10 cellular contexts compared by ENCODE assay signal in genomic region chr12:100826323-100826722, GRCh38. TPM values are rescaled to one million over a fixed set of nuclear protein-coding genes. Genes with fewer than 3 reads are reported as not detected.
DNase-seq lines count a peak whose midpoint lies in the region; ATAC-seq and TF ChIP-seq lines count a peak whose summit lies in the region.
"Had no signal": no experiment of that assay in that cellular context is flagged by ENCODE, and none has a peak within 500 bp of the region (broad histone marks: within the 10 kb centered on the region; RNA-seq: fewer than 3 reads in every experiment).

No MANE protein-coding gene starts in this region.

- H3K4me1 ChIP-seq in heart right ventricle (no peaks in the 10 kb centered on the region), transverse colon (no peaks in the 10 kb centered on the region)

- TF ChIP-seq EP300 in transverse colon (IDR thresholded peaks at IDR 0.05; ENCODE audit: low read depth), result no peak

- TF ChIP-seq CTCF in heart right ventricle (IDR thresholded peaks at IDR 0.05) (no peak), transverse colon (IDR thresholded peaks at IDR 0.05) (no peak)

- 10 to 12% methylated on average over 4 of the region's 4 CpGs for WGBS in heart right ventricle, 2 donors
- WGBS in transverse colon (ENCODE audit: low coverage in 1 of 2), 2 donors, result 3 to 9% methylated on average over 4 of the region's 4 CpGs

- H3K9me3 ChIP-seq in heart right ventricle, result no peaks in the 10 kb centered on the region
- H3K9me3 ChIP-seq in transverse colon, result no peaks in the 10 kb centered on the region
- H3K9me3 ChIP-seq: neutrophil had no signal

- intact Hi-C loops in heart right ventricle (cut with DNase I) (no loop called here), Right ventricle myocardium inferior (cut with DNase I) (no loop called here), transverse colon (cut with DNase I; ENCODE audit: low total_unique reads) (no loop called here)

- H3K27me3 ChIP-seq in heart right ventricle, result no peaks in the 10 kb centered on the region
- no peaks in the 10 kb centered on the region for H3K27me3 ChIP-seq in transverse colon
- H3K27me3 ChIP-seq: neutrophil had no signal

- no peak for TF ChIP-seq POLR2A in transverse colon (IDR thresholded peaks at IDR 0.05)

- in situ Hi-C loops in transverse colon (cut with MboI; ENCODE audit: low pct_ligation_motif_present in 1 of 4, low pct_unique_long_range_greater_than_20kb in 1 of 4, low sequenced_read_pairs in 3 of 4), result no loop called here

- no peaks in the 10 kb centered on the region for H3K36me3 ChIP-seq in heart right ventricle
- H3K36me3 ChIP-seq in transverse colon, result no peaks in the 10 kb centered on the region
- H3K36me3 ChIP-seq: neutrophil had no signal

- DNase-seq in heart right ventricle (peak; percentile 6 to 19), Right ventricle myocardium inferior (ENCODE audit: missing footprints) (no peak), iPS-NIHi7 (ENCODE audit: extremely low spot score) (peak; percentile 47), transverse colon (peak; percentile 17), NCI-H345 (lab: John Stamatoyannopoulos, UW) (no peak), GF-D8 (lab: John Stamatoyannopoulos, UW) (no peak), NCI-H446 treated with DMSO at 0.1 percent for 48 hours (lab: John Stamatoyannopoulos, UW) (no peak)
- DNase-seq in activated CD4-positive, alpha-beta T cell treated with anti-CD3 and anti-CD28 coated beads, Interleukin-2, amount 50 U/mL, for 48 hours, result peak; percentile 5 to 6

- H3K27ac ChIP-seq in heart right ventricle (no peak overlapping the region), transverse colon (no peak overlapping the region)
- H3K27ac ChIP-seq: neutrophil had no signal

- H3K4me3 ChIP-seq in heart right ventricle, result no peak overlapping the region
- H3K4me3 ChIP-seq in transverse colon, result no peak overlapping the region

- no peak for ATAC-seq in heart right ventricle
- no peak for ATAC-seq in Right ventricle myocardium inferior

RNA-seq across cellular contexts. Expression of gene ANO4, which starts 31.7 kb away (rescaled TPM):
- total RNA-seq in heart right ventricle (under 1 TPM in 6 of 10 donors, not detected in 4; 0.08 to 0.45 (median 0.23) TPM), Right ventricle myocardium inferior (0.24 TPM), transverse colon (under 1 TPM in 1 of 4 donors, not detected in 3; 0.14 TPM)
- under 1 TPM in 1 of 2 donors, not detected in 1; 0.12 TPM for polyA plus RNA-seq in heart right ventricle
- total RNA-seq: CD4-positive, alpha-beta memory T cell had no signal
- polyA plus RNA-seq: CD4-positive, alpha-beta memory T cell had no signal

Comparison
In these comparisons a context has a peak if more than half of its experiments do, and no peak if none do; other contexts are left out.
1. DNase-seq: peak in heart right ventricle (2 of 2), activated CD4-positive, alpha-beta T cell treated with anti-CD3 and anti-CD28 coated beads, Interleukin-2, amount 50 U/mL, for 48 hours (2 of 2), iPS-NIHi7 (single experiment) and transverse colon (single experiment); none in Right ventricle myocardium inferior (single experiment), NCI-H345 (single experiment), GF-D8 (single experiment) and NCI-H446 treated with DMSO at 0.1 percent for 48 hours (single experiment).